In the genomic region with DNA sequence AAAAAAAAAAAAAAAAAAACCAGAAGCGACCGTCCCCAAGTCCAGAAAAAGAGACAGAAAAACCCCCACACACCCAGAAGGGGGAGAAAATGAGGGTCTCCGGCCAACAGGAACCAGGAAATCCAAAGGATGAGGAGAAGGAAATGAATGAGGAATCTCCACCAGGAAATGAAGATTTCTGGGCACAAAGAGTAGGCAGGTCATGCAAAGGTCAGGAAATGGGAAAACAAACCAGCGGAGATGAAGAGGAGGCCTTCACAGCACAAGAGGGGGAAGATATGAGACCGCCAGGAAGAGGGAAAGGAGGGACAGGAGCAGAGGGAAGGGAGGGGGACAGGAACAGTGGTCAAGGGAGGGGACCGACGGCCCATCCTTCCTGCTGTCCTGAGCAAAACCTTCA, we compare ENCODE assay signal across 14 cellular contexts. TPM values are rescaled to one million over a fixed set of nuclear protein-coding genes. Genes with fewer than 3 reads are reported as not detected.
DNase-seq lines count a peak whose midpoint lies in the region; TF ChIP-seq lines count a peak whose summit lies in the region.
"Had no signal": no experiment of that assay in that cellular context is flagged by ENCODE, and none has a peak within 500 bp of the region (broad histone marks: within the 10 kb centered on the region; RNA-seq: fewer than 3 reads in every experiment).

No MANE protein-coding gene starts in this region.

- no peak for TF ChIP-seq CTCF in A673 (conservative IDR thresholded peaks at IDR 0.05; ENCODE audit: low read depth, low read length)
- TF ChIP-seq CTCF in OCI-LY3 (IDR thresholded peaks at IDR 0.05; ENCODE audit: low read depth, low read length): no peak
- TF ChIP-seq CTCF in fibroblast of pulmonary artery (IDR thresholded peaks at IDR 0.05; ENCODE audit: low read length, missing control alignments): no peak
- TF ChIP-seq CTCF in osteoblast (IDR thresholded peaks at IDR 0.05; ENCODE audit: extremely low read depth, low read depth, low read length): no peak

- H3K4me1 ChIP-seq in A673 (ENCODE audit: insufficient read depth, low read length, poor library complexity, severe bottlenecking) (peaks cover 16% of the 10 kb centered on the region), OCI-LY3 (ENCODE audit: low read length) (peaks cover 60% of the 10 kb centered on the region), osteoblast (ENCODE audit: insufficient read depth, low read length) (peaks cover 3% of the 10 kb centered on the region)

- peaks cover 61% of the 10 kb centered on the region for H3K36me3 ChIP-seq in A673 (ENCODE audit: insufficient read depth, low read length, poor library complexity, severe bottlenecking)
- H3K36me3 ChIP-seq in OCI-LY3 (replicated peaks; ENCODE audit: low read depth, low read length): no peaks in the 10 kb centered on the region
- peaks cover 19% of the 10 kb centered on the region for H3K36me3 ChIP-seq in osteoblast (ENCODE audit: insufficient read depth, low read length)

- BruUV-seq in A673 (replicated peaks; lab: Mats Ljungman, UMichigan): no TSS peak

- DNase-seq in A673 (ENCODE audit: low spot score) (no peak), fibroblast of pulmonary artery (ENCODE audit: low read depth) (no peak), osteoblast (ENCODE audit: insufficient read length, low spot score, missing footprints) (peak; percentile 30), HCEC 1CT (no peak), NCI-H526 treated with DMSO at 0.1 percent for 48 hours (lab: John Stamatoyannopoulos, UW) (no peak), anterior cingulate cortex (lab: John Stamatoyannopoulos, UW) (no peak)
- no peak for DNase-seq in activated CD4-positive, alpha-beta T cell treated with anti-CD3 and anti-CD28 coated beads for 1 hour
- DNase-seq: activated CD8-positive, alpha-beta T cell treated with anti-CD3 and anti-CD28 coated beads, Interleukin-2, amount 10 ng/mL, durations not matched to agents 7 days and 5 days; activated effector memory CD4-positive, alpha-beta T cell treated with Interleukin-2 at 50 U/mL for 16 hours; GOT3; NCI-H2081 had no signal

- H3K27me3 ChIP-seq in A673 (replicated peaks; ENCODE audit: insufficient read depth, low read depth, low read length, poor library complexity) (no peaks in the 10 kb centered on the region), OCI-LY3 (ENCODE audit: low read depth, low read length) (no peaks in the 10 kb centered on the region), osteoblast (ENCODE audit: insufficient read depth, low read length) (no peaks in the 10 kb centered on the region)

- POLR2A ChIA-PET in A673 (lab: Charles Lee; ENCODE audit: low non-redundant PET): no interaction called here

- no peaks in the 10 kb centered on the region for H3K9me3 ChIP-seq in A673 (ENCODE audit: low read depth, low read length, poor library complexity, severe bottlenecking)
- no peaks in the 10 kb centered on the region for H3K9me3 ChIP-seq in OCI-LY3 (ENCODE audit: insufficient read depth, low read length)
- no peaks in the 10 kb centered on the region for H3K9me3 ChIP-seq in osteoblast (ENCODE audit: low read depth, low read length)

- H3K9ac ChIP-seq in OCI-LY3 (ENCODE audit: low read length): peak overlapping the region; percentile 48

- H3K4me3 ChIP-seq in A673 (ENCODE audit: low read depth, low read length, poor library complexity, severe bottlenecking) (no peak overlapping the region), OCI-LY3 (ENCODE audit: low read length) (peak overlapping the region; percentile 42), fibroblast of pulmonary artery (replicated peaks; ENCODE audit: low read depth, low read length) (peak overlapping the region; percentile 23), osteoblast (ENCODE audit: insufficient read depth, low read length) (no peak overlapping the region)
- H3K4me3 ChIP-seq: skin epidermis had no signal

- intact Hi-C loops in A673 (cut with micrococcal nuclease; ENCODE audit: unreplicated experiment): no loop called here

- H3K4me2 ChIP-seq in OCI-LY3 (ENCODE audit: low read length): peak overlapping the region; percentile 54
- no peak overlapping the region for H3K4me2 ChIP-seq in osteoblast (ENCODE audit: insufficient read depth, low read length)

- H2AFZ ChIP-seq in OCI-LY3 (ENCODE audit: low read depth, low read length) (no peak overlapping the region), osteoblast (ENCODE audit: low read length) (no peak overlapping the region)

- H3K27ac ChIP-seq in A673 (ENCODE audit: low read depth, low read length, poor library complexity, severe bottlenecking): peak overlapping the region; percentile 40
- H3K27ac ChIP-seq in OCI-LY3 (ENCODE audit: low read length): no peak overlapping the region
- no peak overlapping the region for H3K27ac ChIP-seq in osteoblast (ENCODE audit: low read depth, low read length)

- CTCF ChIA-PET in A673 (lab: Charles Lee): no interaction called here

- H3K79me2 ChIP-seq in OCI-LY3 (ENCODE audit: low read length) (no peaks in the 10 kb centered on the region), osteoblast (ENCODE audit: insufficient read depth, low read length) (peaks cover 2% of the 10 kb centered on the region)

- no peaks in the 10 kb centered on the region for H4K20me1 ChIP-seq in OCI-LY3 (ENCODE audit: insufficient read depth, low read length)
- no peaks in the 10 kb centered on the region for H4K20me1 ChIP-seq in osteoblast (ENCODE audit: insufficient read depth, low read length)

RNA-seq across cellular contexts. Expression of a gene that starts 5.8 kb away (rescaled TPM):
- total RNA-seq in A673 (2021) (121 and 125 TPM in 2 replicates), osteoblast (40.1 and 41.3 TPM in 2 replicates)
- total RNA-seq: activated CD8-positive, alpha-beta T cell treated with anti-CD3 and anti-CD28 coated beads, Interleukin-2, amount 10 ng/mL, durations not matched to agents 7 days and 5 days had no signal

RNA-seq across cellular contexts. Expression of a gene that starts 7.3 kb away (rescaled TPM):
- total RNA-seq in A673 (2021) (1.2 and 1.6 TPM in 2 replicates), osteoblast (0.36 TPM in 1 of 2 replicates, not detected in the other)
- total RNA-seq: activated CD8-positive, alpha-beta T cell treated with anti-CD3 and anti-CD28 coated beads, Interleukin-2, amount 10 ng/mL, durations not matched to agents 7 days and 5 days had no signal

RNA-seq across cellular contexts. Expression of a gene that starts 21.2 kb away (rescaled TPM):
- total RNA-seq in A673 (2021) (not detected in 2 replicates), osteoblast (0.36 TPM in 1 of 2 replicates, not detected in the other)

RNA-seq across cellular contexts. Expression of a gene that starts 31.4 kb away (rescaled TPM):
- total RNA-seq in A673 (2021) (3.7 and 4.4 TPM in 2 replicates), osteoblast (0.72 and 1.2 TPM in 2 replicates)

RNA-seq across cellular contexts. Expression of a gene that starts 31.7 kb away (rescaled TPM):
- total RNA-seq in A673 (2021) (0.37 TPM in 1 of 2 replicates, not detected in the other), osteoblast (not detected in 2 replicates)
- total RNA-seq: activated CD8-positive, alpha-beta T cell treated with anti-CD3 and anti-CD28 coated beads, Interleukin-2, amount 10 ng/mL, durations not matched to agents 7 days and 5 days; subcutaneous adipose tissue had no signal

Comparison
In these comparisons a context has a peak if more than half of its experiments do, and no peak if none do; other contexts are left out.
1. H3K4me3 ChIP-seq: peak in OCI-LY3 (single experiment) and fibroblast of pulmonary artery (single experiment); none in A673 (single experiment) and osteoblast (single experiment).